ENCODE assay signal across 1 cellular context in the genomic region with DNA sequence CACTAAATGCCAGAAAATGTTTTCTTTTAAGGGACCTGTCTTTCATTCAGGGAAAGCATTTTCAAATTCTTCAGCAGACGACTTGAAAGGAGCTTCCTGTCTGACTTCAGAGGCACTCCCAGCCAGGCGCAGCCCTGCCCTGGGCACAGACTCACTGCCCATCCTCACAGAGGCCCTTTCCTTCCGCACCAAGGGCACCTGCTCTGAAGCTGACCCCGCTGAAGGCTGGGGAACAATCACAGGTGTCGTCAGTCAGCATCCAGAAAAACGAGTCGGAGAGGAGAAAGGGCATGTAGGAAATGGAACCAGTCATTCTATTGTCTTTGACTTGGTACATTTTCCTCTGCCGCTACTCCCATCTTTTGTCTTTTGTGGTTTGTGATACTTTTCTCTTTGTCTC.
TF ChIP-seq lines count a peak whose summit lies in the region.

No MANE protein-coding gene starts in this region.

TF ChIP-seq in H1, 55 proteins besides CTCF, POLR2A, EP300 and RAD21 (continued from another document):
- TF ChIP-seq, protein P1, sequence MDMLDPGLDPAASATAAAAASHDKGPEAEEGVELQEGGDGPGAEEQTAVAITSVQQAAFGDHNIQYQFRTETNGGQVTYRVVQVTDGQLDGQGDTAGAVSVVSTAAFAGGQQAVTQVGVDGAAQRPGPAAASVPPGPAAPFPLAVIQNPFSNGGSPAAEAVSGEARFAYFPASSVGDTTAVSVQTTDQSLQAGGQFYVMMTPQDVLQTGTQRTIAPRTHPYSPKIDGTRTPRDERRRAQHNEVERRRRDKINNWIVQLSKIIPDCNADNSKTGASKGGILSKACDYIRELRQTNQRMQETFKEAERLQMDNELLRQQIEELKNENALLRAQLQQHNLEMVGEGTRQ (IDR thresholded peaks at IDR 0.05; ENCODE audit: low read length) = no peak
- TF ChIP-seq TAF1 (IDR thresholded peaks at IDR 0.05; ENCODE audit: low read depth, low read length) (no peak), HDAC2 (IDR thresholded peaks at IDR 0.05; ENCODE audit: borderline replicate concordance in 1 of 2, low read depth in 2 of 2, low read length in 2 of 2) (no peak), POU5F1 (IDR thresholded peaks at IDR 0.05; ENCODE audit: low read depth, low read length) (no peak), ASH2L (IDR thresholded peaks at IDR 0.05; ENCODE audit: low read length) (no peak), SIX5 (IDR thresholded peaks at IDR 0.05; ENCODE audit: low read depth, low read length) (no peak), PHF8 (conservative IDR thresholded peaks at IDR 0.05; ENCODE audit: low read depth, low read length) (no peak), FOSL1 (IDR thresholded peaks at IDR 0.05; ENCODE audit: insufficient read depth, low read depth, low read length) (no peak), HDAC6 (IDR thresholded peaks at IDR 0.05; ENCODE audit: low read depth, low read length) (no peak), CTBP2 (IDR thresholded peaks at IDR 0.05; ENCODE audit: borderline replicate concordance, insufficient read depth, insufficient read length, low read length) (no peak), EZH2 (IDR thresholded peaks at IDR 0.05; ENCODE audit: low read depth, low read length, severe bottlenecking) (no peak)
- TF ChIP-seq, protein P2, sequence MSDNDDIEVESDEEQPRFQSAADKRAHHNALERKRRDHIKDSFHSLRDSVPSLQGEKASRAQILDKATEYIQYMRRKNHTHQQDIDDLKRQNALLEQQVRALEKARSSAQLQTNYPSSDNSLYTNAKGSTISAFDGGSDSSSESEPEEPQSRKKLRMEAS (IDR thresholded peaks at IDR 0.05) = no peak
